In the genomic region with DNA sequence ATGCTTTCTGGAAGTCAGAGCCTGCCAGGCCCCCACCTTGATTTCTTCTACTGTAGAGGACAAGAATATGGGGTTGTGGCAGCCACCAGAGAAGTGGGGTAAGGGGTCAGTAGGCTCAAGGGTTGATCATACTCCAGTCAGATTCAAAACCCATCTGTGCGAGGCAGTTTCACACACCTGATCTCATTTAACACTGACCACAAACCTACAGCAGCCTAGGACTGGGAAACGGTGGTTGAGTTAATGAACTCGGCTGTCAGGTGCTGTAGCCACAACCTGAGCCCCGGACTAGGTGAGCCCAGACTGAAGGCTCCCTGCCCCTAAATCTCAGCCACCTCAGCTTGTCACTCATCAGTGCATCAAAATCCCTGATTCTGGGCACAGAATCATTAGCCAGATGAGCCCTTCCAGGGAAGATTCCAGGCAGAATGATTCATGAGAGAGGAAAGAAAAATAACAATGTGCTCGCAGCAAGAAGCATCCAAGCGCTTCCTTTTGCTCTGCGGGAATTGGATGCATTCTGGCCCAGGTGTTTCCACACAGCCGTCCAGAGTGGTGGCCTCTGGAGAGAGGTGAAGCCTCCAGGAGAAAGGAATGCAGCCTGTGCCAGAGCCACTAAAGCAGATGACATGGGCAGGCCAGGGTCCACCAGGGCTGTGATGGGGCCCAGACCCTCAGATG, we compare ENCODE assay signal across 14 cellular contexts.
DNase-seq lines count a peak whose midpoint lies in the region; ATAC-seq and TF ChIP-seq lines count a peak whose summit lies in the region.
"Had no signal": no experiment of that assay in that cellular context is flagged by ENCODE, and none has a peak within 500 bp of the region (broad histone marks: within the 10 kb centered on the region; RNA-seq: fewer than 3 reads in every experiment).

No MANE protein-coding gene starts in this region.

- no peak overlapping the region for H3K27ac ChIP-seq in upper lobe of right lung
- H3K27ac ChIP-seq: heart left ventricle, suprapubic skin had no signal

- DNase-seq in left kidney (ENCODE audit: low read depth, low spot score): peak; percentile 93
- DNase-seq in NCI-H526 (lab: John Stamatoyannopoulos, UW): no peak
- no peak for DNase-seq in upper lobe of right lung
- no peak for DNase-seq in T-helper 2 cell treated with Interferon-gamma antibody and Interleukin-4, amounts not matched to agents 5 μg/mL and 100 μg/mL, for 36 hours (ENCODE audit: low spot score)
- DNase-seq in NCI-H510A treated with DMSO at 0.1 percent for 48 hours (lab: John Stamatoyannopoulos, UW): no peak
- DNase-seq: heart left ventricle, naive B cell, SHP77 had no signal

- H3K4me1 Mint-ChIP-seq in T-helper 2 cell treated with Interferon-gamma antibody and Interleukin-4, amounts not matched to agents 5 μg/mL and 100 μg/mL, for 36 hours (ENCODE audit: low read depth): peaks cover 7% of the 10 kb centered on the region
- H3K4me1 Mint-ChIP-seq: naive B cell had no signal

- H3K36me3 Mint-ChIP-seq in T-helper 2 cell treated with Interferon-gamma antibody and Interleukin-4, amounts not matched to agents 5 μg/mL and 100 μg/mL, for 36 hours (ENCODE audit: low read depth): peaks cover 11% of the 10 kb centered on the region

- peaks cover 28% of the 10 kb centered on the region for H3K9me3 Mint-ChIP-seq in T-helper 2 cell treated with Interferon-gamma antibody and Interleukin-4, amounts not matched to agents 5 μg/mL and 100 μg/mL, for 36 hours

- no peaks in the 10 kb centered on the region for H3K4me1 ChIP-seq in upper lobe of right lung

- no peaks in the 10 kb centered on the region for H3K36me3 ChIP-seq in upper lobe of right lung
- H3K36me3 ChIP-seq: heart left ventricle, suprapubic skin had no signal

- no peak overlapping the region for H3K27ac Mint-ChIP-seq in T-helper 2 cell treated with Interferon-gamma antibody and Interleukin-4, amounts not matched to agents 5 μg/mL and 100 μg/mL, for 36 hours
- H3K27ac Mint-ChIP-seq: activated CD8-positive, alpha-beta T cell treated with anti-CD3 and anti-CD28 coated beads, Interleukin-2, amount 10 ng/mL, durations not matched to agents 7 days and 5 days; naive B cell had no signal

- peaks cover 11% of the 10 kb centered on the region for H3K27me3 Mint-ChIP-seq in T-helper 2 cell treated with Interferon-gamma antibody and Interleukin-4, amounts not matched to agents 5 μg/mL and 100 μg/mL, for 36 hours (ENCODE audit: low read depth)

- H3K27me3 ChIP-seq in upper lobe of right lung: no peaks in the 10 kb centered on the region
- H3K27me3 ChIP-seq: heart left ventricle, suprapubic skin had no signal

- H3K9me3 ChIP-seq in upper lobe of right lung: no peaks in the 10 kb centered on the region
- H3K9me3 ChIP-seq: suprapubic skin had no signal

- no peak overlapping the region for H3K4me3 ChIP-seq in upper lobe of right lung
- H3K4me3 ChIP-seq: heart left ventricle, suprapubic skin had no signal

- no peak for TF ChIP-seq CTCF in upper lobe of right lung (IDR thresholded peaks at IDR 0.05)

- intact Hi-C loops in upper lobe of right lung (cut with DNase I): no loop called here

- peak; percentile 73 for ATAC-seq in GM18519 (IDR thresholded peaks at IDR 0.05; ENCODE audit: low FRiP score, unreplicated experiment)
- peak; percentile 86 for ATAC-seq in GM21737 (IDR thresholded peaks at IDR 0.05; ENCODE audit: unreplicated experiment)
- ATAC-seq in HG03520 (IDR thresholded peaks at IDR 0.05; ENCODE audit: unreplicated experiment): peak; percentile 64
- no peak for ATAC-seq in upper lobe of right lung
- ATAC-seq: activated CD8-positive, alpha-beta T cell treated with anti-CD3 and anti-CD28 coated beads, Interleukin-2, amount 10 ng/mL, durations not matched to agents 7 days and 5 days; HCT116; heart left ventricle had no signal

- H3K4me3 Mint-ChIP-seq in T-helper 2 cell treated with Interferon-gamma antibody and Interleukin-4, amounts not matched to agents 5 μg/mL and 100 μg/mL, for 36 hours: no peak overlapping the region
- H3K4me3 Mint-ChIP-seq: activated CD8-positive, alpha-beta T cell treated with anti-CD3 and anti-CD28 coated beads, Interleukin-2, amount 10 ng/mL, durations not matched to agents 7 days and 5 days; naive B cell had no signal
